ENCODE assay signal across 2 cellular contexts in the genomic region with DNA sequence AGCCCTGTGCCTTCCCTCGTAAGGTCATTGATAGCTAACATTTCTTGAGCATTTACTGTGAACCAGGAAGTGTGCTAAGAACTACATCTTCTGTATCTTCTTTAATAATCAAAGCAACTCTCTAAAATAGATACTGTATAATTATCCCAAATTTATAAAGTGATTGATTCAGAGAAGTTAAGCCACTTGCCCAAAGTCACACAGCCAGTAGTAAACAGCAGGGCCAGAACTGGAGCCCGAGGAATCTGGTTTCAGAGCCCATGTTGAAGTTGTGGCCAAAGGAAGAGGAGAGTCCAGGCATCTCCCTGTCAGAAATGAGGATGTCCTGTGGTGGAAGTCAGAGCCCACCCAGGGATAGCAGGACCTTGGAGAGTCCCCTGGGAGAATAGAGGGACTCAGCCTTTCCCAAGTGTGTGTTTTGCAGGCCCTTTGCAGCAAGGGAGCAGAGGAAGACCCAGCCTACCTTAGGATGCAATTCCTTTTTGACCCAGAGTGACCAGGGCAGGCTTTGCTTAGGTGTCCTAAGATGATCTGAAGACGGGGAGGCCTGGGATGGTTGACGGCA.
TF ChIP-seq lines count a peak whose summit lies in the region.

No MANE protein-coding gene starts in this region.

TF ChIP-seq in HepG2, 621 proteins besides CTCF, POLR2A, EP300 and RAD21:
- TF ChIP-seq ZFP41 (CRISPR knock-in tag; IDR thresholded peaks at IDR 0.05; ENCODE audit: borderline replicate concordance), result no peak
- TF ChIP-seq ZNF768 (CRISPR knock-in tag; IDR thresholded peaks at IDR 0.05), result peak; percentile 64; the same call in 1 of the 2 replicates

TF ChIP-seq in K562, 482 proteins besides CTCF, POLR2A, EP300 and RAD21:
- TF ChIP-seq, protein P1, sequence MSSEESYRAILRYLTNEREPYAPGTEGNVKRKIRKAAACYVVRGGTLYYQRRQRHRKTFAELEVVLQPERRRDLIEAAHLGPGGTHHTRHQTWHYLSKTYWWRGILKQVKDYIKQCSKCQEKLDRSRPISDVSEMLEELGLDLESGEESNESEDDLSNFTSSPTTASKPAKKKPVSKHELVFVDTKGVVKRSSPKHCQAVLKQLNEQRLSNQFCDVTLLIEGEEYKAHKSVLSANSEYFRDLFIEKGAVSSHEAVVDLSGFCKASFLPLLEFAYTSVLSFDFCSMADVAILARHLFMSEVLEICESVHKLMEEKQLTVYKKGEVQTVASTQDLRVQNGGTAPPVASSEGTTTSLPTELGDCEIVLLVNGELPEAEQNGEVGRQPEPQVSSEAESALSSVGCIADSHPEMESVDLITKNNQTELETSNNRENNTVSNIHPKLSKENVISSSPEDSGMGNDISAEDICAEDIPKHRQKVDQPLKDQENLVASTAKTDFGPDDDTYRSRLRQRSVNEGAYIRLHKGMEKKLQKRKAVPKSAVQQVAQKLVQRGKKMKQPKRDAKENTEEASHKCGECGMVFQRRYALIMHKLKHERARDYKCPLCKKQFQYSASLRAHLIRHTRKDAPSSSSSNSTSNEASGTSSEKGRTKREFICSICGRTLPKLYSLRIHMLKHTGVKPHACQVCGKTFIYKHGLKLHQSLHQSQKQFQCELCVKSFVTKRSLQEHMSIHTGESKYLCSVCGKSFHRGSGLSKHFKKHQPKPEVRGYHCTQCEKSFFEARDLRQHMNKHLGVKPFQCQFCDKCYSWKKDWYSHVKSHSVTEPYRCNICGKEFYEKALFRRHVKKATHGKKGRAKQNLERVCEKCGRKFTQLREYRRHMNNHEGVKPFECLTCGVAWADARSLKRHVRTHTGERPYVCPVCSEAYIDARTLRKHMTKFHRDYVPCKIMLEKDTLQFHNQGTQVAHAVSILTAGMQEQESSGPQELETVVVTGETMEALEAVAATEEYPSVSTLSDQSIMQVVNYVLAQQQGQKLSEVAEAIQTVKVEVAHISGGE (CRISPR knock-in tag; IDR thresholded peaks at IDR 0.05), result no peak
- TF ChIP-seq, protein P2, sequence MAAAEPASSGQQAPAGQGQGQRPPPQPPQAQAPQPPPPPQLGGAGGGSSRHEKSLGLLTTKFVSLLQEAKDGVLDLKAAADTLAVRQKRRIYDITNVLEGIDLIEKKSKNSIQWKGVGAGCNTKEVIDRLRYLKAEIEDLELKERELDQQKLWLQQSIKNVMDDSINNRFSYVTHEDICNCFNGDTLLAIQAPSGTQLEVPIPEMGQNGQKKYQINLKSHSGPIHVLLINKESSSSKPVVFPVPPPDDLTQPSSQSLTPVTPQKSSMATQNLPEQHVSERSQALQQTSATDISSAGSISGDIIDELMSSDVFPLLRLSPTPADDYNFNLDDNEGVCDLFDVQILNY (CRISPR knock-in tag; IDR thresholded peaks at IDR 0.05), result no peak
- TF ChIP-seq ZNF133 (CRISPR knock-in tag; IDR thresholded peaks at IDR 0.05) (no peak), ZNF174 (CRISPR knock-in tag; IDR thresholded peaks at IDR 0.05) (no peak), RBM14 (IDR thresholded peaks at IDR 0.05; ENCODE audit: borderline replicate concordance, insufficient read depth, low read depth, low read length) (no peak), MED1 (CRISPR knock-in tag; IDR thresholded peaks at IDR 0.05; ENCODE audit: borderline replicate concordance) (no peak), ZFP36 (IDR thresholded peaks at IDR 0.05; ENCODE audit: low read depth, low read length, partially characterized antibody) (peak; percentile 65), RBM25 (IDR thresholded peaks at IDR 0.05; ENCODE audit: low read depth, low read length, severe bottlenecking) (peak; percentile 75), SUPT5H (IDR thresholded peaks at IDR 0.05) (no peak)
